33 cellular contexts compared by ENCODE assay signal in the genomic region with DNA sequence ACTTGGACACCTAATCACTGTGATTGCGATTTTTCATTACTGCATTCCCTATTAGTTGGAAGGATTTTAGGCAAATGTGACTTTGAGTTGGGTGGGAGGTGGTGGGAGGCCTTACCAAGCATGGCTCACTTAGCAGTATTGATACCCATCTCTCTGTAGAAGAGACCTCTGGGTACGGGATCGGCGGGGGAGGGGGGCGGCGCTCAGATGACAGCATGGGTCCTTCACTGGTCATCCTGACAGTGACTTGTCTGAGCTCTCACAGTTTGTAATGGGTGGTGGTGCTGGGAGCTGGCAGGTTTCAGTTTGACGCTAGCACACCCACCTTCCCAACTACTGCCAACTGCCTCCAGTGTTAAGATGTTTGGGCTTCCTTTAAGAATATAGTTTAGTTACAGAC.
"Had no signal": no experiment of that assay in that cellular context is flagged by ENCODE, and none has a peak within 500 bp of the region (broad histone marks: within the 10 kb centered on the region; RNA-seq: fewer than 3 reads in every experiment).

No MANE protein-coding gene starts in this region.

- H3K27ac ChIP-seq: ascending aorta, breast epithelium, VCaP had no signal

- H3K36me3 ChIP-seq: ascending aorta, breast epithelium had no signal

- H3K27me3 ChIP-seq: ascending aorta, breast epithelium had no signal

- H3K9me3 ChIP-seq: ascending aorta had no signal

- H3K4me3 ChIP-seq: ascending aorta, breast epithelium had no signal

- H3K4me1 ChIP-seq: ascending aorta, breast epithelium had no signal

- ATAC-seq: activated CD8-positive, alpha-beta memory T cell treated with anti-CD3 and anti-CD28 coated beads, Interleukin-2, amount 10 ng/mL, durations not matched to agents 7 days and 5 days; activated T-cell treated with anti-CD3 and anti-CD28 coated beads, Interleukin-2, amount 50 U/mL, for 72 hours had no signal

- DNase-seq: activated CD4-positive, alpha-beta T cell treated with anti-CD3 and anti-CD28 coated beads for 1 hour; activated CD4-positive, alpha-beta T cell treated with anti-CD3 and anti-CD28 coated beads, Interleukin-2, amount 10 ng/mL, durations not matched to agents 7 days and 5 days; activated CD4-positive, alpha-beta T cell treated with anti-CD3 and anti-CD28 coated beads, Interleukin-2, amount 50 U/mL, for 48 hours; activated CD4-positive, CD25-positive, alpha-beta regulatory T cell; activated CD8-positive, alpha-beta memory T cell treated with anti-CD3 and anti-CD28 coated beads for 24 hours; activated CD8-positive, alpha-beta memory T cell treated with anti-CD3 and anti-CD28 coated beads, Interleukin-2, amount 10 ng/mL, durations not matched to agents 7 days and 5 days; activated gamma-delta T cell; activated naive CD4-positive, alpha-beta T cell treated with Interleukin-2 at 50 U/mL for 16 hours; activated naive CD8-positive, alpha-beta T cell treated with anti-CD3 and anti-CD28 coated beads, Interleukin-2, amount 10 ng/mL, durations not matched to agents 7 days and 5 days; activated T-cell treated with anti-CD3 and anti-CD28 coated beads, Interleukin-2, amount 50 U/mL, for 1 hour; activated T-cell treated with anti-CD3 and anti-CD28 coated beads, Interleukin-2, amount 50 U/mL, for 72 hours; amygdala; caudate nucleus; cerebellar nuclear complex; KG1; MM.1S; MV-4-11; NCI-H1092; NCI-H1436 treated with DMSO at 0.1 percent for 48 hours; NCI-H1694 treated with DMSO at 0.1 percent for 48 hours; NCI-H2029; NCI-H345; NCI-H526; NCI-H748 treated with DMSO at 0.1 percent for 48 hours; OCI-M1; Right ventricle myocardium superior; SW 1271; T-helper 1 cell; T-helper 2 cell; T-helper 9 cell had no signal
